In the genomic region with DNA sequence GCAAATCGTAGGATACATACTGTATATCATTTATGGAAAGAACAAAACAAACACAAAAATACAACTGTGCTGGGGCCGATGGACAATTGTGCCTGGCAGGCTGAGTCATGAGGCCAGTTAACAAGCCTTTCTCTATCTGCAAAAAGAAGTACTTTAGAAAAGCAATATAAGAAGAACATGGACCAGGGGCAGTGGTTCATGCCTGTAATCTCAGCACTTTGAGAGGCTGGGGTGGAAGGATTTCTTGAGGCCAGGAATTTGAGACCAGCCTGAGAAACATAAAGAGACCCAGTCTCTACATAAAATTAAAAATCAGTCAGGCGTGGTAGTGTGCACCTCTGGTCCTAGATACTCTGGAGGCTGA, we compare ENCODE assay signal across 1 cellular context.
TF ChIP-seq lines count a peak whose summit lies in the region.

No MANE protein-coding gene starts in this region.

TF ChIP-seq in GM23338, 12 proteins besides CTCF, POLR2A, EP300 and RAD21 (continued from another document):
- TF ChIP-seq, protein P1, sequence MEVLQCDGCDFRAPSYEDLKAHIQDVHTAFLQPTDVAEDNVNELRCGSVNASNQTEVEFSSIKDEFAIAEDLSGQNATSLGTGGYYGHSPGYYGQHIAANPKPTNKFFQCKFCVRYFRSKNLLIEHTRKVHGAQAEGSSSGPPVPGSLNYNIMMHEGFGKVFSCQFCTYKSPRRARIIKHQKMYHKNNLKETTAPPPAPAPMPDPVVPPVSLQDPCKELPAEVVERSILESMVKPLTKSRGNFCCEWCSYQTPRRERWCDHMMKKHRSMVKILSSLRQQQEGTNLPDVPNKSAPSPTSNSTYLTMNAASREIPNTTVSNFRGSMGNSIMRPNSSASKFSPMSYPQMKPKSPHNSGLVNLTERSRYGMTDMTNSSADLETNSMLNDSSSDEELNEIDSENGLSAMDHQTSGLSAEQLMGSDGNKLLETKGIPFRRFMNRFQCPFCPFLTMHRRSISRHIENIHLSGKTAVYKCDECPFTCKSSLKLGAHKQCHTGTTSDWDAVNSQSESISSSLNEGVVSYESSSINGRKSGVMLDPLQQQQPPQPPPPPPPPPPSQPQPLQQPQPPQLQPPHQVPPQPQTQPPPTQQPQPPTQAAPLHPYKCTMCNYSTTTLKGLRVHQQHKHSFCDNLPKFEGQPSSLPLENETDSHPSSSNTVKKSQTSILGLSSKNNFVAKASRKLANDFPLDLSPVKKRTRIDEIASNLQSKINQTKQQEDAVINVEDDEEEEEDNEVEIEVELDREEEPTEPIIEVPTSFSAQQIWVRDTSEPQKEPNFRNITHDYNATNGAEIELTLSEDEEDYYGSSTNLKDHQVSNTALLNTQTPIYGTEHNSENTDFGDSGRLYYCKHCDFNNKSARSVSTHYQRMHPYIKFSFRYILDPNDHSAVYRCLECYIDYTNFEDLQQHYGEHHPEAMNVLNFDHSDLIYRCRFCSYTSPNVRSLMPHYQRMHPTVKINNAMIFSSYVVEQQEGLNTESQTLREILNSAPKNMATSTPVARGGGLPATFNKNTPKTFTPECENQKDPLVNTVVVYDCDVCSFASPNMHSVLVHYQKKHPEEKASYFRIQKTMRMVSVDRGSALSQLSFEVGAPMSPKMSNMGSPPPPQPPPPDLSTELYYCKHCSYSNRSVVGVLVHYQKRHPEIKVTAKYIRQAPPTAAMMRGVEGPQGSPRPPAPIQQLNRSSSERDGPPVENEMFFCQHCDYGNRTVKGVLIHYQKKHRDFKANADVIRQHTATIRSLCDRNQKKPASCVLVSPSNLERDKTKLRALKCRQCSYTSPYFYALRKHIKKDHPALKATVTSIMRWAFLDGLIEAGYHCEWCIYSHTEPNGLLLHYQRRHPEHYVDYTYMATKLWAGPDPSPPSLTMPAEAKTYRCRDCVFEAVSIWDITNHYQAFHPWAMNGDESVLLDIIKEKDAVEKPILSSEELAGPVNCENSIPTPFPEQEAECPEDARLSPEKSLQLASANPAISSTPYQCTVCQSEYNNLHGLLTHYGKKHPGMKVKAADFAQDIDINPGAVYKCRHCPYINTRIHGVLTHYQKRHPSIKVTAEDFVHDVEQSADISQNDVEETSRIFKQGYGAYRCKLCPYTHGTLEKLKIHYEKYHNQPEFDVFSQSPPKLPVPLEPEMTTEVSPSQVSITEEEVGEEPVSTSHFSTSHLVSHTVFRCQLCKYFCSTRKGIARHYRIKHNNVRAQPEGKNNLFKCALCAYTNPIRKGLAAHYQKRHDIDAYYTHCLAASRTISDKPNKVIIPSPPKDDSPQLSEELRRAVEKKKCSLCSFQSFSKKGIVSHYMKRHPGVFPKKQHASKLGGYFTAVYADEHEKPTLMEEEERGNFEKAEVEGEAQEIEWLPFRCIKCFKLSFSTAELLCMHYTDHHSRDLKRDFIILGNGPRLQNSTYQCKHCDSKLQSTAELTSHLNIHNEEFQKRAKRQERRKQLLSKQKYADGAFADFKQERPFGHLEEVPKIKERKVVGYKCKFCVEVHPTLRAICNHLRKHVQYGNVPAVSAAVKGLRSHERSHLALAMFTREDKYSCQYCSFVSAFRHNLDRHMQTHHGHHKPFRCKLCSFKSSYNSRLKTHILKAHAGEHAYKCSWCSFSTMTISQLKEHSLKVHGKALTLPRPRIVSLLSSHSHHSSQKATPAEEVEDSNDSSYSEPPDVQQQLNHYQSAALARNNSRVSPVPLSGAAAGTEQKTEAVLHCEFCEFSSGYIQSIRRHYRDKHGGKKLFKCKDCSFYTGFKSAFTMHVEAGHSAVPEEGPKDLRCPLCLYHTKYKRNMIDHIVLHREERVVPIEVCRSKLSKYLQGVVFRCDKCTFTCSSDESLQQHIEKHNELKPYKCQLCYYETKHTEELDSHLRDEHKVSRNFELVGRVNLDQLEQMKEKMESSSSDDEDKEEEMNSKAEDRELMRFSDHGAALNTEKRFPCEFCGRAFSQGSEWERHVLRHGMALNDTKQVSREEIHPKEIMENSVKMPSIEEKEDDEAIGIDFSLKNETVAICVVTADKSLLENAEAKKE (CRISPR knock-in tag; IDR thresholded peaks at IDR 0.05) = no peak
- TF ChIP-seq CREB1 (CRISPR knock-in tag; IDR thresholded peaks at IDR 0.05; ENCODE audit: low read depth) = no peak
- no peak for TF ChIP-seq POLR2AphosphoS5 (IDR thresholded peaks at IDR 0.05; ENCODE audit: low read depth)
- no peak for TF ChIP-seq JUNB (IDR thresholded peaks at IDR 0.05; ENCODE audit: unreplicated experiment)
- TF ChIP-seq, protein P2, sequence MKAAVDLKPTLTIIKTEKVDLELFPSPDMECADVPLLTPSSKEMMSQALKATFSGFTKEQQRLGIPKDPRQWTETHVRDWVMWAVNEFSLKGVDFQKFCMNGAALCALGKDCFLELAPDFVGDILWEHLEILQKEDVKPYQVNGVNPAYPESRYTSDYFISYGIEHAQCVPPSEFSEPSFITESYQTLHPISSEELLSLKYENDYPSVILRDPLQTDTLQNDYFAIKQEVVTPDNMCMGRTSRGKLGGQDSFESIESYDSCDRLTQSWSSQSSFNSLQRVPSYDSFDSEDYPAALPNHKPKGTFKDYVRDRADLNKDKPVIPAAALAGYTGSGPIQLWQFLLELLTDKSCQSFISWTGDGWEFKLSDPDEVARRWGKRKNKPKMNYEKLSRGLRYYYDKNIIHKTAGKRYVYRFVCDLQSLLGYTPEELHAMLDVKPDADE (IDR thresholded peaks at IDR 0.05) = no peak
- TF ChIP-seq NANOG (IDR thresholded peaks at IDR 0.05; ENCODE audit: borderline replicate concordance) = no peak
- no peak for TF ChIP-seq ZNF114 (CRISPR knock-in tag; IDR thresholded peaks at IDR 0.05)
- TF ChIP-seq STAT1 (IDR thresholded peaks at IDR 0.05; ENCODE audit: unreplicated experiment) = no peak
- TF ChIP-seq, protein P3, sequence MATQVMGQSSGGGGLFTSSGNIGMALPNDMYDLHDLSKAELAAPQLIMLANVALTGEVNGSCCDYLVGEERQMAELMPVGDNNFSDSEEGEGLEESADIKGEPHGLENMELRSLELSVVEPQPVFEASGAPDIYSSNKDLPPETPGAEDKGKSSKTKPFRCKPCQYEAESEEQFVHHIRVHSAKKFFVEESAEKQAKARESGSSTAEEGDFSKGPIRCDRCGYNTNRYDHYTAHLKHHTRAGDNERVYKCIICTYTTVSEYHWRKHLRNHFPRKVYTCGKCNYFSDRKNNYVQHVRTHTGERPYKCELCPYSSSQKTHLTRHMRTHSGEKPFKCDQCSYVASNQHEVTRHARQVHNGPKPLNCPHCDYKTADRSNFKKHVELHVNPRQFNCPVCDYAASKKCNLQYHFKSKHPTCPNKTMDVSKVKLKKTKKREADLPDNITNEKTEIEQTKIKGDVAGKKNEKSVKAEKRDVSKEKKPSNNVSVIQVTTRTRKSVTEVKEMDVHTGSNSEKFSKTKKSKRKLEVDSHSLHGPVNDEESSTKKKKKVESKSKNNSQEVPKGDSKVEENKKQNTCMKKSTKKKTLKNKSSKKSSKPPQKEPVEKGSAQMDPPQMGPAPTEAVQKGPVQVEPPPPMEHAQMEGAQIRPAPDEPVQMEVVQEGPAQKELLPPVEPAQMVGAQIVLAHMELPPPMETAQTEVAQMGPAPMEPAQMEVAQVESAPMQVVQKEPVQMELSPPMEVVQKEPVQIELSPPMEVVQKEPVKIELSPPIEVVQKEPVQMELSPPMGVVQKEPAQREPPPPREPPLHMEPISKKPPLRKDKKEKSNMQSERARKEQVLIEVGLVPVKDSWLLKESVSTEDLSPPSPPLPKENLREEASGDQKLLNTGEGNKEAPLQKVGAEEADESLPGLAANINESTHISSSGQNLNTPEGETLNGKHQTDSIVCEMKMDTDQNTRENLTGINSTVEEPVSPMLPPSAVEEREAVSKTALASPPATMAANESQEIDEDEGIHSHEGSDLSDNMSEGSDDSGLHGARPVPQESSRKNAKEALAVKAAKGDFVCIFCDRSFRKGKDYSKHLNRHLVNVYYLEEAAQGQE (IDR thresholded peaks at IDR 0.05; ENCODE audit: unreplicated experiment) = no peak
